ENCODE assay signal across 23 cellular contexts in the genomic region with DNA sequence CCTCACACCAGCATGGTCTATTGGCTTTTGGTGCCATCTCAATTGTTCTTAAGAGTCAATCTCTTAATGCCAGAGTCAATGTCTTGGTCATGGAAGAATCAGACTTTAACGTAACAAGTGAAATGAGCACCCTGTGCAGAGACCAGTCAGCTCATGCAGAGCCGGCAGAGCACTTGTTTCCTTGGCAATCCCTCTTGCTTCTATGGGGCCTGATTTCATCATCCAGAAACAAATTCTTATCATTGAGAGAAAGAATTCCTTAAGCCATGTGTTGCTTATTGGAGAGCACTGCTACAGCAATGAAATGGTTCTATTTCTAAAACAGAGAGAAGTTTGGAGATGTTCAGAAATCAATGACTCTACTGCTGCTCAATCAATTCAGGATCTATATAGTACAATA.
"Had no signal": no experiment of that assay in that cellular context is flagged by ENCODE, and none has a peak within 500 bp of the region (broad histone marks: within the 10 kb centered on the region; RNA-seq: fewer than 3 reads in every experiment).

No MANE protein-coding gene starts in this region.

- ATAC-seq: foreskin keratinocyte; left cardiac atrium; left ventricle myocardium superior; naive thymus-derived CD4-positive, alpha-beta T cell; psoas muscle; right lobe of liver; stimulated activated memory B cell treated with anti-CD40 and anti-IgM and Interleukin-4, amounts not matched to agents 10 μg/mL and 1 μg/mL and 100 μg/mL, for 72 hours; upper lobe of right lung had no signal

- H3K9me3 ChIP-seq: psoas muscle, right lobe of liver, spleen, tibial nerve, upper lobe of right lung, vagina had no signal

- H3K27ac Mint-ChIP-seq: immature natural killer cell; naive thymus-derived CD4-positive, alpha-beta T cell; nephron progenitor cell; stimulated activated memory B cell treated with anti-CD40 and anti-IgM and Interleukin-4, amounts not matched to agents 10 μg/mL and 1 μg/mL and 100 μg/mL, for 72 hours; stimulated activated naive CD8-positive, alpha-beta T cell treated with anti-CD3 and anti-CD28 coated beads, Interleukin-15, Interleukin-2, amounts not matched to agents 100 ng/mL and 50 ng/mL, for 24 hours had no signal

- H3K4me1 Mint-ChIP-seq: immature natural killer cell; naive thymus-derived CD4-positive, alpha-beta T cell; nephron progenitor cell; stimulated activated memory B cell treated with anti-CD40 and anti-IgM and Interleukin-4, amounts not matched to agents 10 μg/mL and 1 μg/mL and 100 μg/mL, for 72 hours had no signal

- DNase-seq: dorsolateral prefrontal cortex; effector CD8-positive, alpha-beta T cell; foreskin keratinocyte; immature natural killer cell; kidney; left cardiac atrium; left ventricle myocardium superior; mesendoderm; naive thymus-derived CD4-positive, alpha-beta T cell; nephron progenitor cell; psoas muscle; retina; right lobe of liver; spleen; stimulated activated CD4-positive, alpha-beta T cell treated with anti-CD3 and anti-CD28 coated beads, Interleukin-15, amount 100 ng/mL, for 24 hours; stimulated activated CD4-positive, alpha-beta T cell treated with anti-CD3 and anti-CD28 coated beads, Interleukin-1b, Interleukin-23, amount 100 ng/mL, for 48 hours; stimulated activated CD4-positive, alpha-beta T cell treated with anti-CD3 and anti-CD28 coated beads, Interleukin-4, amount 100 ng/mL, for 24 hours; upper lobe of right lung had no signal

- H3K4me1 ChIP-seq: psoas muscle, right lobe of liver, spleen, tibial nerve, upper lobe of right lung, vagina had no signal

- H3K27me3 ChIP-seq: foreskin keratinocyte, right lobe of liver, spleen, tibial nerve, upper lobe of right lung, vagina had no signal

- H3K9me3 Mint-ChIP-seq: naive thymus-derived CD4-positive, alpha-beta T cell; nephron progenitor cell; stimulated activated memory B cell treated with anti-CD40 and anti-IgM and Interleukin-4, amounts not matched to agents 10 μg/mL and 1 μg/mL and 100 μg/mL, for 72 hours; stimulated activated naive CD8-positive, alpha-beta T cell treated with anti-CD3 and anti-CD28 coated beads, Interleukin-15, Interleukin-2, amounts not matched to agents 100 ng/mL and 50 ng/mL, for 24 hours had no signal

- H3K4me3 ChIP-seq: coronary artery, dorsolateral prefrontal cortex, psoas muscle, right lobe of liver, spleen, tibial nerve, upper lobe of right lung, vagina had no signal

- H3K36me3 ChIP-seq: right lobe of liver, spleen, tibial nerve, upper lobe of right lung, vagina had no signal

- H3K27ac ChIP-seq: coronary artery, dorsolateral prefrontal cortex, foreskin keratinocyte, psoas muscle, right lobe of liver, spleen, tibial nerve, upper lobe of right lung, vagina had no signal

- H3K4me3 Mint-ChIP-seq: immature natural killer cell; naive thymus-derived CD4-positive, alpha-beta T cell; nephron progenitor cell; stimulated activated memory B cell treated with anti-CD40 and anti-IgM and Interleukin-4, amounts not matched to agents 10 μg/mL and 1 μg/mL and 100 μg/mL, for 72 hours; stimulated activated naive CD8-positive, alpha-beta T cell treated with anti-CD3 and anti-CD28 coated beads, Interleukin-15, Interleukin-2, amounts not matched to agents 100 ng/mL and 50 ng/mL, for 24 hours had no signal

- H3K36me3 Mint-ChIP-seq: immature natural killer cell; naive thymus-derived CD4-positive, alpha-beta T cell; stimulated activated memory B cell treated with anti-CD40 and anti-IgM and Interleukin-4, amounts not matched to agents 10 μg/mL and 1 μg/mL and 100 μg/mL, for 72 hours had no signal

- H3K27me3 Mint-ChIP-seq: stimulated activated memory B cell treated with anti-CD40 and anti-IgM and Interleukin-4, amounts not matched to agents 10 μg/mL and 1 μg/mL and 100 μg/mL, for 72 hours had no signal
